ENCODE assay signal across 10 cellular contexts in the genomic region with DNA sequence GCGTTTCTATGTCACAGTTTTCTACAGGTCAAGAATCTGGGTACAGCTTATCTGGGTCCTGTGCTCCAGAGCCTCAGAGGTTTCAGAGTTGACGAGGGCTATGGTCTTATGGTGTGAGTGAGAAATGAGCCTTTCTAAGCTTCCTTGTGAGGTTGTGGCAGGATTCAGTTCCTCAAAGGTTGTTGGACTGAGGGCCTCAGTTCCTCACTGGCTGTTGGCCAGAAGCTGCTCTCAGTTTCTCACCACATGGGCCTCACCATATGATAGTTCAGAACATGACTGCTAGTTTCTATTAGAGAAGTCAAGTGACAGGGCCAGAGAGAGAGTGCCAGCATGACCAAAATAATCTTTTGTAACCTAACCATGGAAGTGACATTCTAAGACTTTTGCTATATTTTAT.
DNase-seq lines count a peak whose midpoint lies in the region; ATAC-seq, FAIRE-seq and TF ChIP-seq lines count a peak whose summit lies in the region.
"Had no signal": no experiment of that assay in that cellular context is flagged by ENCODE, and none has a peak within 500 bp of the region (broad histone marks: within the 10 kb centered on the region; RNA-seq: fewer than 3 reads in every experiment).

No MANE protein-coding gene starts in this region.

- H3K4me3 Mint-ChIP-seq in T-cell = no peak overlapping the region

- no peak overlapping the region for H3K9ac ChIP-seq in MM.1S (ENCODE audit: low read length)

- TF ChIP-seq POLR2A in GM12892 (IDR thresholded peaks at IDR 0.05; ENCODE audit: low read depth, low read length) (no peak), suprapubic skin (IDR thresholded peaks at IDR 0.05) (no peak)

- no peak for TF ChIP-seq CTCF in MM.1S (IDR thresholded peaks at IDR 0.05; ENCODE audit: low read length)
- no peak for TF ChIP-seq CTCF in suprapubic skin (IDR thresholded peaks at IDR 0.05)

- peaks cover 0 to 7% (median 0%) of the 10 kb centered on the region in 3 donors for H3K9me3 Mint-ChIP-seq in T-cell

- no peaks in the 10 kb centered on the region for H3F3A ChIP-seq in MM.1S (ENCODE audit: insufficient read depth, low read length)

- no peaks in the 10 kb centered on the region for H3K4me1 Mint-ChIP-seq in T-cell

- H3K4me1 ChIP-seq in MM.1S (ENCODE audit: low read length) = no peaks in the 10 kb centered on the region
- H3K4me1 ChIP-seq in suprapubic skin = no peaks in the 10 kb centered on the region

- H3K4me3 ChIP-seq in MM.1S (ENCODE audit: low read length) = no peak overlapping the region
- no peak overlapping the region for H3K4me3 ChIP-seq in suprapubic skin

- H3K27me3 Mint-ChIP-seq in T-cell = peaks cover 0 to 5% of the 10 kb centered on the region in 2 donors

- H3K27ac ChIP-seq in MM.1S (ENCODE audit: low read length) = peak overlapping the region; percentile 34; the same call in 1 of the 2 replicates
- H3K27ac ChIP-seq in suprapubic skin = no peak overlapping the region

- 64% methylated on average over 2 of the region's 2 CpGs for WGBS in suprapubic skin

- TF ChIP-seq EP300 in suprapubic skin (IDR thresholded peaks at IDR 0.05) = no peak

- no peak overlapping the region for H3K27ac Mint-ChIP-seq in T-cell

- no peaks in the 10 kb centered on the region for H4K20me1 ChIP-seq in MM.1S (ENCODE audit: insufficient read depth, low read length)

- peak; percentile 98 for ATAC-seq in GM19455 (IDR thresholded peaks at IDR 0.05; ENCODE audit: unreplicated experiment)
- ATAC-seq in HG02943 (IDR thresholded peaks at IDR 0.05; ENCODE audit: low read depth, unreplicated experiment) = peak; percentile 97
- no peak for ATAC-seq in T-cell (replicated peaks in 1 of 4)

- no peaks in the 10 kb centered on the region for H3K27me3 ChIP-seq in MM.1S (replicated peaks; ENCODE audit: insufficient read depth, low read length)
- no peaks in the 10 kb centered on the region for H3K27me3 ChIP-seq in suprapubic skin

- no peaks in the 10 kb centered on the region for H3K79me2 ChIP-seq in MM.1S (ENCODE audit: low read length)

- H3K9me3 ChIP-seq in MM.1S (replicated peaks; ENCODE audit: insufficient read depth, low read length) (no peaks in the 10 kb centered on the region), suprapubic skin (no peaks in the 10 kb centered on the region)

- CTCF ChIA-PET in T-cell (lab: Charles Lee) = no interaction called here

- no peaks in the 10 kb centered on the region for H3K9me2 ChIP-seq in MM.1S (replicated peaks; ENCODE audit: insufficient read depth, low read length)

- no peaks in the 10 kb centered on the region for H3K36me3 Mint-ChIP-seq in T-cell

- DNase-seq in GM12892 (ENCODE audit: insufficient read length) = no peak
- peak; percentile 57 for DNase-seq in MM.1S
- DNase-seq in NCI-H2107 treated with DMSO at 0.1 percent for 48 hours (lab: John Stamatoyannopoulos, UW; ENCODE audit: unreplicated experiment) = no peak
- DNase-seq in RKO (ENCODE audit: low spot score) = no peak
- no peak for DNase-seq in suprapubic skin (ENCODE audit: low spot score in 2 of 2)
- no peak for DNase-seq in T-cell
- DNase-seq: cerebellar nuclear complex, posterior cingulate gyrus had no signal

- H2AFZ ChIP-seq in MM.1S (ENCODE audit: low read length) = no peak overlapping the region

- FAIRE-seq in GM12892 (lab: Jason Lieb, UNC) = peak; percentile 96

- no peaks in the 10 kb centered on the region for H3K36me3 ChIP-seq in MM.1S (replicated peaks; ENCODE audit: insufficient read depth, low read length)
- H3K36me3 ChIP-seq in suprapubic skin = no peaks in the 10 kb centered on the region

- no peak overlapping the region for H3K4me2 ChIP-seq in MM.1S (ENCODE audit: low read depth, low read length)

- POLR2A ChIA-PET in T-cell (lab: Charles Lee) = no interaction called here

Comparison
In these comparisons a context has a peak if more than half of its experiments do, and no peak if none do; other contexts are left out.
1. ATAC-seq: peak in GM19455 (single experiment) and HG02943 (single experiment); none in T-cell (0 of 4).